In the genomic region with DNA sequence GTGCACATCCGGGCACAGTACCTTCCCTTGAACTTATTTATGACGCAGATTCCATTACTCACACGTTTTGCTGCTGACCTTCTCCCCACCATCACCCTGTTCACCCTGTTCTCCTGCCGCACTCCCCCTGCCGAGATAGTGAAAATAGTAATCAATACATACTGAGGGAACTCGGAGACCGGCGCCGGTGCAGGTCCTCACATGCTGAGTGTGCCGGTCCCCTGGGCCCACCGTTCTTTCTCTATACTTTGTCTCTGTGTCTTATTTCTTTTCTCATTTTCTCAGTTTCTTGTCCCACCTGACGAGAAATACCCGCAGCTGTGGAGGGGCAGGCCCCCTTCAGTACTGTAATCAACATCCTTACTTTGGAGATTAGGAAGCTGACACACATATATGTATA, we compare ENCODE assay signal across 26 cellular contexts.
"Had no signal": no experiment of that assay in that cellular context is flagged by ENCODE, and none has a peak within 500 bp of the region (broad histone marks: within the 10 kb centered on the region; RNA-seq: fewer than 3 reads in every experiment).

No MANE protein-coding gene starts in this region.

- ATAC-seq: HepG2, Panc1, PC-3, SK-N-SH treated with all-trans-retinoic acid at 6 μM for 48 hours had no signal

- H3K27me3 ChIP-seq: MG63, SJCRH30 had no signal

- H3K4me3 ChIP-seq: MG63, SJCRH30 had no signal

- DNase-seq: IMR-90; Karpas-422; KG1; MG63; MV-4-11; NCI-H1048; NCI-H1105; NCI-H1417; NCI-H1436 treated with DMSO at 0.1 percent for 48 hours; NCI-H187; NCI-H2029; NCI-H2081 treated with DMSO at 0.1 percent for 48 hours; NCI-H2171; NCI-H226; NCI-H446; NCI-H510A treated with DMSO at 0.1 percent for 48 hours; NCI-H526; NCI-H774; NK-92 treated with Interleukin-12 subunit alpha and Interleukin-12 subunit beta, amount 100 ng/mL, for 24 hours; PC-3; SHP77 treated with DMSO at 0.1 percent for 48 hours; SJCRH30 had no signal

- H3K9me3 ChIP-seq: MG63, SJCRH30 had no signal

- H3K4me1 ChIP-seq: SJCRH30 had no signal

- H3K27ac ChIP-seq: RWPE1, SJCRH30 had no signal

- H3K36me3 ChIP-seq: MG63, SJCRH30 had no signal
